In genomic region chr16:3305109-3306068, GRCh38 we compare ENCODE assay signal across 1 cellular context.
A peak's percentile ranks its signal among the peaks of the same experiment; 100 is the strongest.
TF ChIP-seq lines count a peak whose summit lies in the region.

TIGD7 (minus strand) TSS chr16:3305430; CDS start chr16:3300614, 4,816 bp downstream.
ZNF75A (plus strand) TSS chr16:3305497; CDS start chr16:3308429, 2,932 bp downstream.

TF ChIP-seq in GM12878, 131 proteins besides CTCF, POLR2A, EP300 and RAD21 (continued from another document):
- TF ChIP-seq RELB (IDR thresholded peaks at IDR 0.05; ENCODE audit: low read depth) (peak; percentile 80; the same call in 1 of the 2 replicates), POLR2AphosphoS2 (IDR thresholded peaks at IDR 0.05; ENCODE audit: low read depth, low read length) (no peak; the same call in 1 of the 2 replicates), HDAC2 (IDR thresholded peaks at IDR 0.05) (no peak), NR2C1 (IDR thresholded peaks at IDR 0.05) (peak; percentile 51), PML (IDR thresholded peaks at IDR 0.05; ENCODE audit: low read length) (peak; percentile 91; the same call in 1 of the 2 replicates), NR2C2 (IDR thresholded peaks at IDR 0.05; ENCODE audit: borderline replicate concordance, control insufficient read depth, insufficient read length, low read depth) (no peak), ETV6 (conservative IDR thresholded peaks at IDR 0.05 in 1 of 2, IDR thresholded peaks at IDR 0.05 in 1 of 2; ENCODE audit: borderline replicate concordance in 1 of 2, low read depth in 1 of 2) (peak in 1 of 2 experiments; percentile 55; a peak in 1 of 4 replicates), E2F8 (IDR thresholded peaks at IDR 0.05; ENCODE audit: low read depth, partially characterized antibody) (no peak), RAD51 (IDR thresholded peaks at IDR 0.05) (no peak), MTA3 (IDR thresholded peaks at IDR 0.05; ENCODE audit: borderline replicate concordance, low read length) (peak; percentile 43; the same call in 1 of the 2 replicates), POU2F2 (IDR thresholded peaks at IDR 0.05; ENCODE audit: borderline replicate concordance, low read depth, low read length) (peak; percentile 75; the same call in 2 of the 3 replicates)
